In genomic region chr2:183665976-183666375, GRCh38 we compare ENCODE assay signal across 16 cellular contexts.
DNase-seq lines count a peak whose midpoint lies in the region; TF ChIP-seq lines count a peak whose summit lies in the region.
"Had no signal": no experiment of that assay in that cellular context is flagged by ENCODE, and none has a peak within 500 bp of the region (broad histone marks: within the 10 kb centered on the region; RNA-seq: fewer than 3 reads in every experiment).

No MANE protein-coding gene starts in this region.

- no peaks in the 10 kb centered on the region for H3K9me3 ChIP-seq in HUES6 (ENCODE audit: control insufficient read depth, insufficient read depth, low read depth, low read length)
- no peaks in the 10 kb centered on the region for H3K9me3 ChIP-seq in SJCRH30 (replicated peaks)
- H3K9me3 ChIP-seq: body of pancreas, right lobe of liver had no signal

- no peak overlapping the region for H3K27ac Mint-ChIP-seq in nephron progenitor cell
- H3K27ac Mint-ChIP-seq: CD8-positive, alpha-beta T cell; IgD-negative memory B cell; naive B cell; stimulated activated naive CD8-positive, alpha-beta T cell treated with anti-CD3 and anti-CD28 coated beads, Interleukin-15, amount 100 ng/mL, for 72 hours had no signal

- H3K4me3 ChIP-seq in HUES6 (ENCODE audit: low read depth, low read length) (no peak overlapping the region), SJCRH30 (peak overlapping the region; percentile 11; the same call in 1 of the 2 replicates), fibroblast of the aortic adventitia (ENCODE audit: low read depth, low read length) (no peak overlapping the region), skeletal muscle cell (ENCODE audit: low read depth, low read length) (no peak overlapping the region)
- H3K4me3 ChIP-seq: body of pancreas, right lobe of liver had no signal

- no peaks in the 10 kb centered on the region for H3K36me3 Mint-ChIP-seq in nephron progenitor cell (ENCODE audit: low read depth)
- H3K36me3 Mint-ChIP-seq: CD8-positive, alpha-beta T cell; IgD-negative memory B cell; naive B cell had no signal

- H3K9me3 Mint-ChIP-seq in nephron progenitor cell: no peaks in the 10 kb centered on the region
- H3K9me3 Mint-ChIP-seq: H9 had no signal

- peaks cover 3% of the 10 kb centered on the region for H3K27me3 Mint-ChIP-seq in nephron progenitor cell (ENCODE audit: low read depth, poor library complexity)
- H3K27me3 Mint-ChIP-seq: IgD-negative memory B cell; naive B cell; stimulated activated naive CD8-positive, alpha-beta T cell treated with anti-CD3 and anti-CD28 coated beads, Interleukin-15, amount 100 ng/mL, for 72 hours had no signal

- H3K4me1 Mint-ChIP-seq in nephron progenitor cell: peaks cover 9% of the 10 kb centered on the region
- H3K4me1 Mint-ChIP-seq: IgD-negative memory B cell; naive B cell; stimulated activated naive CD8-positive, alpha-beta T cell treated with anti-CD3 and anti-CD28 coated beads, Interleukin-15, amount 100 ng/mL, for 72 hours had no signal

- H3K9ac ChIP-seq in HUES6 (ENCODE audit: low read length): no peak overlapping the region

- H3K27me3 ChIP-seq in HUES6 (ENCODE audit: control insufficient read depth, insufficient read depth, low read length): no peaks in the 10 kb centered on the region
- H3K27me3 ChIP-seq in SJCRH30: no peaks in the 10 kb centered on the region
- H3K27me3 ChIP-seq: body of pancreas, right lobe of liver had no signal

- H3K4me3 Mint-ChIP-seq in nephron progenitor cell: no peak overlapping the region
- H3K4me3 Mint-ChIP-seq: CD8-positive, alpha-beta T cell; H9; IgD-negative memory B cell; naive B cell; stimulated activated naive CD8-positive, alpha-beta T cell treated with anti-CD3 and anti-CD28 coated beads, Interleukin-15, amount 100 ng/mL, for 72 hours had no signal

- no peaks in the 10 kb centered on the region for H3K36me3 ChIP-seq in HUES6 (ENCODE audit: control insufficient read depth, insufficient read depth, low read length)
- H3K36me3 ChIP-seq in SJCRH30: no peaks in the 10 kb centered on the region
- H3K36me3 ChIP-seq: right lobe of liver had no signal

- DNase-seq in SJCRH30 (peak in 1 of 2 experiments; percentile 33), fibroblast of the aortic adventitia (ENCODE audit: low read depth) (peak; percentile 2), skeletal muscle cell (ENCODE audit: low read depth) (peak; percentile 2), nephron progenitor cell (no peak), Ammon's horn (ENCODE audit: low spot score) (no peak), OCI-M2 (lab: John Stamatoyannopoulos, UW; ENCODE audit: unreplicated experiment) (no peak)
- DNase-seq: activated gamma-delta T cell; body of pancreas; CD8-positive, alpha-beta T cell; effector CD8-positive, alpha-beta T cell; H9; naive B cell; right lobe of liver; stimulated activated naive CD8-positive, alpha-beta T cell treated with anti-CD3 and anti-CD28 coated beads, Interleukin-15, amount 100 ng/mL, for 72 hours had no signal

- TF ChIP-seq CTCF in fibroblast of the aortic adventitia (IDR thresholded peaks at IDR 0.05; ENCODE audit: insufficient read depth, low read length) (no peak), nephron progenitor cell (IDR thresholded peaks at IDR 0.05) (no peak)

- H3K4me1 ChIP-seq in HUES6 (ENCODE audit: control insufficient read depth, insufficient read depth, low read length) (peaks cover 14% of the 10 kb centered on the region), SJCRH30 (peaks cover 11% of the 10 kb centered on the region)
- H3K4me1 ChIP-seq: body of pancreas, right lobe of liver had no signal

- H3K27ac ChIP-seq in HUES6 (ENCODE audit: low read depth, low read length): 0 out of 2 replicates have a peak overlapping the region, but pooled peaks have one; percentile 57
- peak overlapping the region; percentile 55 for H3K27ac ChIP-seq in SJCRH30
- H3K27ac ChIP-seq: body of pancreas, right lobe of liver had no signal

Comparison
In these comparisons a context has a peak if more than half of its experiments do, and no peak if none do; other contexts are left out.
1. DNase-seq: peak in fibroblast of the aortic adventitia (single experiment) and skeletal muscle cell (single experiment); none in nephron progenitor cell (single experiment), Ammon's horn (single experiment) and OCI-M2 (single experiment).